In the genomic region with DNA sequence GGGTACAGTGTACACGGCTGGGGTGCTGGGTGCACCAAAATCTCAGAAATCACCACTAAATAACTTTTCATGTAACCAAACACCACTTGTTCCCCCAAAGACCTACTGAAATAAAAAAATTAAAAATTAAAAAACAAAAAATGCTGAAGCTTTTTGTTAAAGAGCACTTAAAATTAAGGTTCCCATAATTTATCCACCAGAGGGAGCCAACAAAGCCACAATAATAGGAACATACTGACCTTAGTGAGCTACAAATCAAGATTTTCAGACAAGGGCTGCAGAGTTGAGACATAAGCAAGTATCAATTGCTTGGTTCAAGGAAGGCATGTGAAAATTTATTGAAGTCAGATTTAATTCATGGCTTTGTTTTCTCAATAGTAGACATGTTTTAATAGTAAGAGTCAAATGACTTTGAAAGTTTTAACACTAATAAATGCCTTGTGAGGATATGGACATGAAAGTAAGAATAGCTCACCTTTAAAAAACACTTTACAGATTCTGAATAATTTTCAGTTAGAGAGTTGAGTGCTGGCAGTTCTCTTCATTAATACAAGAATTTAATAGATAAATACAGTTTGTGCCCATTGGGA, we compare ENCODE assay signal across 8 cellular contexts. TPM values are rescaled to one million over a fixed set of nuclear protein-coding genes. Genes with fewer than 3 reads are reported as not detected.
DNase-seq lines count a peak whose midpoint lies in the region; ATAC-seq and TF ChIP-seq lines count a peak whose summit lies in the region.

No MANE protein-coding gene starts in this region.

- WGBS in esophagus squamous epithelium, 2 donors, result 59 to 93% methylated on average over 1 of the region's 1 CpG

- H3K9me2 ChIP-seq in OCI-LY1 (ENCODE audit: low read depth, low read length), result no peaks in the 10 kb centered on the region

- no peaks in the 10 kb centered on the region; the same call in 1 of the 2 replicates for H3K27me3 ChIP-seq in OCI-LY1 (ENCODE audit: insufficient read depth, low read length)
- H3K27me3 ChIP-seq in esophagus squamous epithelium, result no peaks in the 10 kb centered on the region

- DNase-seq in DMS 273 (lab: John Stamatoyannopoulos, UW; ENCODE audit: unreplicated experiment), result peak; percentile 46
- DNase-seq in DMS 273 treated with DMSO at 0.1 percent for 48 hours (lab: John Stamatoyannopoulos, UW), result no peak
- DNase-seq in esophagus squamous epithelium (lab: John Stamatoyannopoulos, UW), result no peak
- no peak for DNase-seq in retinal pigment epithelial cell (ENCODE audit: low read depth)
- DNase-seq in stimulated activated naive CD8-positive, alpha-beta T cell treated with anti-CD3 and anti-CD28 coated beads, Interleukin-15, Interleukin-2, amounts not matched to agents 100 U/mL and 50 U/mL, for 24 hours, result no peak
- no peak for DNase-seq in activated T-cell treated with anti-CD3 and anti-CD28 coated beads, Interleukin-2, amount 50 U/mL, for 48 hours

- no peaks in the 10 kb centered on the region for H3K79me2 ChIP-seq in OCI-LY1 (ENCODE audit: insufficient read depth, low read length)

- H4K20me1 ChIP-seq in OCI-LY1 (ENCODE audit: insufficient read depth, low read length), result no peaks in the 10 kb centered on the region

- H2AFZ ChIP-seq in OCI-LY1 (ENCODE audit: low read length), result no peak overlapping the region

- no peak overlapping the region for H3K9ac ChIP-seq in OCI-LY1 (ENCODE audit: low read length)

- TF ChIP-seq CTCF in OCI-LY1 (IDR thresholded peaks at IDR 0.05; ENCODE audit: low read length), result peak; percentile 52
- peak in 5 of 6 experiments; percentile 19 to 52 (median 48) for TF ChIP-seq CTCF in esophagus squamous epithelium (IDR thresholded peaks at IDR 0.05)
- peak; percentile 66 for TF ChIP-seq CTCF in retinal pigment epithelial cell (conservative IDR thresholded peaks at IDR 0.05; ENCODE audit: low read depth, low read length)

- H3K36me3 ChIP-seq in OCI-LY1 (ENCODE audit: insufficient read depth, low read length) (no peaks in the 10 kb centered on the region), esophagus squamous epithelium (no peaks in the 10 kb centered on the region)

- no peak for ATAC-seq in HG02642 (IDR thresholded peaks at IDR 0.05; ENCODE audit: poor library complexity, unreplicated experiment)
- no peak for ATAC-seq in stimulated activated naive CD8-positive, alpha-beta T cell treated with anti-CD3 and anti-CD28 coated beads, Interleukin-15, Interleukin-2, amounts not matched to agents 100 U/mL and 50 U/mL, for 24 hours

- TF ChIP-seq POLR2A in esophagus squamous epithelium (IDR thresholded peaks at IDR 0.05), result no peak

- H3F3A ChIP-seq in OCI-LY1 (ENCODE audit: insufficient read depth, low read length), result no peaks in the 10 kb centered on the region

- H3K4me2 ChIP-seq in OCI-LY1 (ENCODE audit: low read length), result no peak overlapping the region

- no peaks in the 10 kb centered on the region for H3K4me1 ChIP-seq in OCI-LY1 (ENCODE audit: insufficient read depth, low read length, severe bottlenecking)
- H3K4me1 ChIP-seq in esophagus squamous epithelium, result peaks cover 0 to 4% (median 0%) of the 10 kb centered on the region in 3 donors

- H3K9me3 ChIP-seq in OCI-LY1 (ENCODE audit: low read length), result no peaks in the 10 kb centered on the region
- H3K9me3 ChIP-seq in esophagus squamous epithelium, result no peaks in the 10 kb centered on the region

- H3K4me3 ChIP-seq in OCI-LY1 (ENCODE audit: low read depth, low read length, poor library complexity, severe bottlenecking), result no peak overlapping the region
- no peak overlapping the region for H3K4me3 ChIP-seq in esophagus squamous epithelium
- H3K4me3 ChIP-seq in retinal pigment epithelial cell (ENCODE audit: low read length), result no peak overlapping the region

- H3K27ac ChIP-seq in OCI-LY1 (ENCODE audit: low read depth, low read length, poor library complexity, severe bottlenecking), result no peak overlapping the region
- H3K27ac ChIP-seq in esophagus squamous epithelium, result no peak overlapping the region

- intact Hi-C loops in esophagus squamous epithelium (cut with DNase I), result no loop called here

RNA-seq across cellular contexts. Expression of a gene that starts 43.0 kb away (rescaled TPM):
- 10 to 100 TPM; 39.1 to 73.6 (median 50.8) TPM for total RNA-seq in esophagus squamous epithelium
